Comparison of ENCODE assay signal across 16 cellular contexts in genomic region chr18:48735070-48735676, GRCh38.
DNase-seq lines count a peak whose midpoint lies in the region; ATAC-seq, FAIRE-seq and TF ChIP-seq lines count a peak whose summit lies in the region.
"Had no signal": no experiment of that assay in that cellular context is flagged by ENCODE, and none has a peak within 500 bp of the region (broad histone marks: within the 10 kb centered on the region; RNA-seq: fewer than 3 reads in every experiment).

No MANE protein-coding gene starts in this region.

- no peaks in the 10 kb centered on the region for H3K27me3 Mint-ChIP-seq in osteocyte (ENCODE audit: unreplicated experiment)

- H3K9me1 ChIP-seq in endothelial cell of umbilical vein (replicated peaks; ENCODE audit: control insufficient read depth, extremely low read depth, insufficient read depth, low read length) = no peaks in the 10 kb centered on the region

- WGBS in upper lobe of left lung, 2 donors = 51 to 60% methylated on average over 8 of the region's 8 CpGs

- H3K9me3 ChIP-seq in endothelial cell of umbilical vein (replicated peaks; ENCODE audit: control insufficient read depth, insufficient read depth, low read length) (no peaks in the 10 kb centered on the region), upper lobe of left lung (no peaks in the 10 kb centered on the region)
- H3K9me3 ChIP-seq: spleen had no signal

- FAIRE-seq in endothelial cell of umbilical vein (lab: Jason Lieb, UNC) = peak; percentile 65

- H3K79me2 ChIP-seq in endothelial cell of umbilical vein (ENCODE audit: control insufficient read depth, insufficient read depth, low read length) = no peaks in the 10 kb centered on the region

- POLR2A ChIA-PET in endothelial cell of umbilical vein (lab: Charles Lee) = no interaction called here

- H3K4me1 ChIP-seq in endothelial cell of umbilical vein (ENCODE audit: control insufficient read depth, extremely low read depth, insufficient read depth, low read length) = peaks cover 10% of the 10 kb centered on the region
- H3K4me1 ChIP-seq in upper lobe of left lung = peaks cover 13 to 24% (median 17%) of the 10 kb centered on the region in 4 donors

- DNase-seq in GDM1 (lab: John Stamatoyannopoulos, UW) (peak; percentile 28), M059J (ENCODE audit: low read depth) (peak; percentile 62), endothelial cell of umbilical vein (ENCODE audit: low read depth, low spot score) (peak; percentile 61), osteocyte (ENCODE audit: extremely low spot score, unreplicated experiment) (no peak), upper lobe of left lung (no peak), sciatic nerve (ENCODE audit: low spot score) (no peak)
- DNase-seq: activated CD8-positive, alpha-beta memory T cell treated with anti-CD3 and anti-CD28 coated beads for 24 hours; activated gamma-delta T cell; NCI-H1436; NCI-H526 treated with DMSO at 0.1 percent for 48 hours; SHP77 treated with DMSO at 0.1 percent for 48 hours; spleen; substantia nigra had no signal

- no peaks in the 10 kb centered on the region for H3K36me3 ChIP-seq in endothelial cell of umbilical vein (ENCODE audit: control insufficient read depth in 2 of 2, extremely low read depth in 1 of 2, insufficient read depth in 2 of 2, low read length in 2 of 2)
- no peaks in the 10 kb centered on the region for H3K36me3 ChIP-seq in upper lobe of left lung
- H3K36me3 ChIP-seq: spleen had no signal

- no peaks in the 10 kb centered on the region for H3K9me3 Mint-ChIP-seq in osteocyte (ENCODE audit: unreplicated experiment)

- H2AFZ ChIP-seq in endothelial cell of umbilical vein (ENCODE audit: low read depth, low read length) = no peak overlapping the region

- H3K27me3 ChIP-seq in endothelial cell of umbilical vein (ENCODE audit: control insufficient read depth in 2 of 2, insufficient read depth in 2 of 2, low read length in 2 of 2) (no peaks in the 10 kb centered on the region), upper lobe of left lung (no peaks in the 10 kb centered on the region)
- H3K27me3 ChIP-seq: spleen had no signal

- H3K4me1 Mint-ChIP-seq in osteocyte (ENCODE audit: unreplicated experiment) = peaks cover 54% of the 10 kb centered on the region

- no peak for ATAC-seq in HG03135 (IDR thresholded peaks at IDR 0.05; ENCODE audit: unreplicated experiment)
- no peak for ATAC-seq in HG02642 (IDR thresholded peaks at IDR 0.05; ENCODE audit: poor library complexity, unreplicated experiment)
- no peak for ATAC-seq in upper lobe of left lung (ENCODE audit: low FRiP score in 2 of 2)
- ATAC-seq in sciatic nerve = no peak

- peaks cover 14% of the 10 kb centered on the region for H3K36me3 Mint-ChIP-seq in osteocyte (ENCODE audit: unreplicated experiment)

- H3K9ac ChIP-seq in endothelial cell of umbilical vein (replicated peaks; ENCODE audit: extremely low read depth, insufficient read depth, low read length) = no peak overlapping the region

- intact Hi-C loops in endothelial cell of umbilical vein (cut with micrococcal nuclease) = no loop called here
- intact Hi-C loops in sciatic nerve (cut with DNase I) = no loop called here

- no peaks in the 10 kb centered on the region for H4K20me1 ChIP-seq in endothelial cell of umbilical vein (replicated peaks; ENCODE audit: control insufficient read depth, extremely low read depth, insufficient read depth, low read length)

- TF ChIP-seq POLR2A in endothelial cell of umbilical vein (IDR thresholded peaks at IDR 0.05; ENCODE audit: low read depth, low read length) = no peak
- TF ChIP-seq POLR2A in upper lobe of left lung (IDR thresholded peaks at IDR 0.05) = no peak

- BruUV-seq in endothelial cell of umbilical vein (replicated peaks; lab: Mats Ljungman, UMichigan) = no TSS peak

- peak overlapping the region; percentile 24 for H3K27ac Mint-ChIP-seq in osteocyte (ENCODE audit: unreplicated experiment)

- TF ChIP-seq EP300 in upper lobe of left lung (IDR thresholded peaks at IDR 0.05) = no peak

- H3K4me3 ChIP-seq in endothelial cell of umbilical vein (replicated peaks in 1 of 3; ENCODE audit: insufficient read depth in 1 of 3, low read depth in 1 of 3, low read length in 3 of 3) (no peak overlapping the region), upper lobe of left lung (no peak overlapping the region)
- H3K4me3 ChIP-seq: lung, spleen had no signal

- H3K27ac ChIP-seq in endothelial cell of umbilical vein (ENCODE audit: insufficient read depth, low read depth, low read length) = no peak overlapping the region
- H3K27ac ChIP-seq in upper lobe of left lung = no peak overlapping the region
- H3K27ac ChIP-seq: spleen had no signal

- no peak overlapping the region for H3K4me2 ChIP-seq in endothelial cell of umbilical vein (ENCODE audit: insufficient read depth, low read length)

- H3K4me3 Mint-ChIP-seq in osteocyte (ENCODE audit: unreplicated experiment) = no peak overlapping the region

- TF ChIP-seq CTCF in endothelial cell of umbilical vein (IDR thresholded peaks at IDR 0.05; ENCODE audit: extremely low read depth in 1 of 2, insufficient read depth in 1 of 2, low read depth in 1 of 2, low read length in 2 of 2) (no peak), osteocyte (IDR thresholded peaks at IDR 0.05) (no peak), upper lobe of left lung (IDR thresholded peaks at IDR 0.05) (no peak)

- dilution Hi-C loops in endothelial cell of umbilical vein (cut with MboI; ENCODE audit: extremely low pct_ligation_motif_present, low sequenced_read_pairs) = no loop called here

- CTCF ChIA-PET in endothelial cell of umbilical vein (lab: Charles Lee) = no interaction called here

TF ChIP-seq in endothelial cell of umbilical vein, 7 proteins besides CTCF, POLR2A, EP300 and RAD21:
- TF ChIP-seq POLR2AphosphoS5 (IDR thresholded peaks at IDR 0.05; ENCODE audit: insufficient read depth, low read depth, low read length) (peak; percentile 36), MAX (IDR thresholded peaks at IDR 0.05; ENCODE audit: insufficient read depth, insufficient read length) (peak; percentile 99), JUN (IDR thresholded peaks at IDR 0.05; ENCODE audit: borderline replicate concordance, insufficient read depth, insufficient read length, low read depth) (no peak), GATA2 (IDR thresholded peaks at IDR 0.05; ENCODE audit: insufficient read depth, insufficient read length, low read depth, low read length) (no peak), MYC (IDR thresholded peaks at IDR 0.05; ENCODE audit: low read depth, low read length) (peak; percentile 65)

Comparison
In these comparisons a context has a peak if more than half of its experiments do, and no peak if none do; other contexts are left out.
1. DNase-seq: peak in GDM1 (single experiment), M059J (single experiment) and endothelial cell of umbilical vein (single experiment); none in osteocyte (single experiment), upper lobe of left lung (0 of 2) and sciatic nerve (single experiment).